8 cellular contexts compared by ENCODE assay signal in the genomic region with DNA sequence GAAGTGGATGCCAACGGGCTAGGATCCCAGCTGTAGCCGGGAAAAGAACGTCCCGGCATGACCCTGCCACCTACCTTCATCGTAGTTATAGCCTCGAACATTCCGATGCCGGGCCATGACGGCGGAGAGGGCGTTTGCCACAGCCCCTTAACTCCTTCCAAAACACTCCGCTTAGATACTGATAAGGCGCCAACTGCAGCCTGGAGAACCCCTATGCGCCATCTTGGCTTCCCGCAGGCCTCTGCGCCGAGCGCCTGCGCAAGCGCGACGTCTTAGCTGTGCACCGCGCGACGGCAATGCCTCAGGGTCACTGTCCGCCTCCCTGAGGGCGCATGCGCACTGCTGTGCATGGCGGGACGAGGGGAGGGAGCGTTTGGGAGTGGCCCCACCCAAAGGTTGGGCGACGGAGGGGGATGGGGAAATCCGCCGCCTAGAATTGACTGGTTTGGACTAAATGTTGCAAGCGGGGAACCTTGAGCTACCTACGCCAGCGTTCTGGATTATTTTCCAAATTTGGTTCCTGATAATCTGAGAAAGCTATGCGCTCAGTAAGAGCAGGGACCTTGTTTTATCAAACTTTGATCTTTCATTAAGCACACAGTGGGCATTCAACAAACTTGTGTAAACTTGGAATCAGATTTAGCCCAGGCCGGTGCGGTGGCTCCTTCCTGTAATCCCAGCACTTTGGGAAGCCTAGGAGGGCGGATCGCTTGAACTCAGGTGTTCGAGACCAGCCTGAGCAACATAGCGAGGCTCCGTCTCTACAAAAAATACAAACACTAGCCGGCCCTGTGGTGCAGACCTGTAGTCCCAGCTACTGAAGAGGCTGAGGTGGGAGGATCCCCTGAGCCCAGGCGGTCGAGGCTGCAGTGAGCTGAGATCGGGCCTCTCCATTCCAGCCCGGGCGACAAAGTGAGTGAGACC. TPM values are rescaled to one million over a fixed set of nuclear protein-coding genes. Genes with fewer than 3 reads are reported as not detected.
DNase-seq lines count a peak whose midpoint lies in the region; ATAC-seq and TF ChIP-seq lines count a peak whose summit lies in the region.

A gene (minus strand): TSS at position 248 of the 924 bp plus-strand sequence. CDS start 131 bp downstream, at position 117.

- H3K36me3 Mint-ChIP-seq in activated T-helper 17 cell treated with anti-CD3 and anti-CD28 coated beads, Interleukin-2, amount 50 U/mL, for 72 hours (ENCODE audit: low read depth), result peaks cover 45% of the 10 kb centered on the region
- no peaks in the 10 kb centered on the region for H3K36me3 Mint-ChIP-seq in naive B cell
- H3K36me3 Mint-ChIP-seq in stimulated activated memory B cell treated with anti-CD40 and anti-IgM and Interleukin-4, amounts not matched to agents 10 μg/mL and 1 μg/mL and 100 μg/mL, for 72 hours, result no peaks in the 10 kb centered on the region

- no peak for TF ChIP-seq CTCF in LNCaP clone FGC (IDR thresholded peaks at IDR 0.05; ENCODE audit: control insufficient read depth, extremely low read depth, insufficient read depth)
- no peak for TF ChIP-seq CTCF in RWPE1 (conservative IDR thresholded peaks at IDR 0.05; ENCODE audit: low read depth)

- POLR2A ChIA-PET in RWPE1 (lab: Yijun Ruan, JAX; ENCODE audit: low non-redundant PET), result interaction anchor here (1.1 kb wide), 1 partner anchor 14 kb away, joined by 3 read pairs; no protein-coding TSS in a partner anchor

- CTCF ChIA-PET in RWPE1 (lab: Yijun Ruan, JAX), result interaction anchor here (0.6 to 0.7 kb wide), 2 partner anchors 37 kb away, joined by 3 to 4 read pairs; no protein-coding TSS in a partner anchor

- H3K4me3 ChIP-seq in LNCaP clone FGC (ENCODE audit: low read depth, low read length), result peak within 1 kb of the TSS; percentile 87

- H3K27ac ChIP-seq in RWPE1, result peak within 1 kb of the TSS; percentile 79

- ATAC-seq in activated T-helper 17 cell treated with anti-CD3 and anti-CD28 coated beads, Interleukin-2, amount 50 U/mL, for 72 hours (replicated peaks), result peak; percentile 98
- ATAC-seq in naive B cell (ENCODE audit: low read depth in 2 of 2), result peak; percentile 95 to 98
- ATAC-seq in stimulated activated memory B cell treated with anti-CD40 and anti-IgM and Interleukin-4, amounts not matched to agents 10 μg/mL and 1 μg/mL and 100 μg/mL, for 72 hours, result peak; percentile 99

- H3K27me3 Mint-ChIP-seq in activated T-helper 17 cell treated with anti-CD3 and anti-CD28 coated beads, Interleukin-2, amount 50 U/mL, for 72 hours, result no peaks in the 10 kb centered on the region
- no peaks in the 10 kb centered on the region for H3K27me3 Mint-ChIP-seq in naive B cell
- H3K27me3 Mint-ChIP-seq in stimulated activated memory B cell treated with anti-CD40 and anti-IgM and Interleukin-4, amounts not matched to agents 10 μg/mL and 1 μg/mL and 100 μg/mL, for 72 hours, result no peaks in the 10 kb centered on the region

- peaks cover 16% of the 10 kb centered on the region for H3K4me1 Mint-ChIP-seq in activated T-helper 17 cell treated with anti-CD3 and anti-CD28 coated beads, Interleukin-2, amount 50 U/mL, for 72 hours
- peaks cover 30 to 43% (median 31%) of the 10 kb centered on the region in 3 donors for H3K4me1 Mint-ChIP-seq in naive B cell
- H3K4me1 Mint-ChIP-seq in stimulated activated memory B cell treated with anti-CD40 and anti-IgM and Interleukin-4, amounts not matched to agents 10 μg/mL and 1 μg/mL and 100 μg/mL, for 72 hours, result peaks cover 38% of the 10 kb centered on the region

- no peaks in the 10 kb centered on the region for H3K9me3 Mint-ChIP-seq in activated T-helper 17 cell treated with anti-CD3 and anti-CD28 coated beads, Interleukin-2, amount 50 U/mL, for 72 hours
- H3K9me3 Mint-ChIP-seq in naive B cell, result no peaks in the 10 kb centered on the region
- no peaks in the 10 kb centered on the region for H3K9me3 Mint-ChIP-seq in stimulated activated memory B cell treated with anti-CD40 and anti-IgM and Interleukin-4, amounts not matched to agents 10 μg/mL and 1 μg/mL and 100 μg/mL, for 72 hours

- H3K4me3 Mint-ChIP-seq in activated T-helper 17 cell treated with anti-CD3 and anti-CD28 coated beads, Interleukin-2, amount 50 U/mL, for 72 hours, result peak within 1 kb of the TSS; percentile 93
- H3K4me3 Mint-ChIP-seq in naive B cell, result peak within 1 kb of the TSS; percentile 95 to 99 (median 98)
- H3K4me3 Mint-ChIP-seq in stimulated activated memory B cell treated with anti-CD40 and anti-IgM and Interleukin-4, amounts not matched to agents 10 μg/mL and 1 μg/mL and 100 μg/mL, for 72 hours, result peak within 1 kb of the TSS; percentile 98

- peak within 1 kb of the TSS; percentile 97 for H3K27ac Mint-ChIP-seq in activated T-helper 17 cell treated with anti-CD3 and anti-CD28 coated beads, Interleukin-2, amount 50 U/mL, for 72 hours
- H3K27ac Mint-ChIP-seq in naive B cell, result peak within 1 kb of the TSS; percentile 97 to 99 (median 99)
- peak within 1 kb of the TSS; percentile 98 for H3K27ac Mint-ChIP-seq in stimulated activated memory B cell treated with anti-CD40 and anti-IgM and Interleukin-4, amounts not matched to agents 10 μg/mL and 1 μg/mL and 100 μg/mL, for 72 hours

- DNase-seq in Daoy (ENCODE audit: low read depth) (peak; percentile 99), GOT3 (lab: John Stamatoyannopoulos, UW) (peak; percentile 75), LNCaP clone FGC (ENCODE audit: low read depth) (peak; percentile 91), RWPE1 (ENCODE audit: low spot score) (peak; percentile 97), fibroblast of gingiva (ENCODE audit: low read depth) (peak; percentile 97), naive B cell (peak; percentile 95)

RNA-seq across cellular contexts. Expression of the gene that starts here (rescaled TPM):
- 126 and 141 TPM in 2 replicates for total RNA-seq in Daoy (2014; rRNA removed; shearing (Covaris generic))
- 100 to 1,000 TPM; 149 to 167 TPM for total RNA-seq in activated T-helper 17 cell treated with anti-CD3 and anti-CD28 coated beads, Interleukin-2, amount 50 U/mL, for 72 hours
- polyA plus RNA-seq in naive B cell (ENCODE audit: low read depth in 6 of 6), result 10 to 100 TPM; 28.1 to 57.2 (median 47.6) TPM

Comparison
In these comparisons a context has a peak if more than half of its experiments do, and no peak if none do; other contexts are left out.
1. Peak in every context shown above with its lines: DNase-seq, ATAC-seq, H3K4me3 ChIP-seq and H3K27ac ChIP-seq.